ENCODE assay signal across 24 cellular contexts in genomic region chr9:98917691-98918487, GRCh38. TPM values are rescaled to one million over a fixed set of nuclear protein-coding genes. Genes with fewer than 3 reads are reported as not detected.
DNase-seq lines count a peak whose midpoint lies in the region; ATAC-seq and TF ChIP-seq lines count a peak whose summit lies in the region.
"Had no signal": no experiment of that assay in that cellular context is flagged by ENCODE, and none has a peak within 500 bp of the region (broad histone marks: within the 10 kb centered on the region; RNA-seq: fewer than 3 reads in every experiment).

No MANE protein-coding gene starts in this region.

- H3K4ac ChIP-seq in neuronal stem cell (ENCODE audit: low read length), result no peak overlapping the region

- no peak overlapping the region for H3K14ac ChIP-seq in neuronal stem cell (ENCODE audit: low read length)

- no peaks in the 10 kb centered on the region for H3K9me3 Mint-ChIP-seq in neural crest cell
- H3K9me3 Mint-ChIP-seq: activated CD8-positive, alpha-beta T cell treated with anti-CD3 and anti-CD28 coated beads for 36 hours; HFFc6; memory B cell; natural killer cell had no signal

- DNase-seq in AG08396 (ENCODE audit: low spot score), result peak; percentile 28
- DNase-seq in ecto neural progenitor cell (ENCODE audit: low spot score), result peak; percentile 44
- DNase-seq in left ventricle myocardium superior, result no peak
- no peak for DNase-seq in neural crest cell (ENCODE audit: low read depth, low spot score)
- DNase-seq in neuronal stem cell (ENCODE audit: low spot score), result no peak
- DNase-seq in hypothalamus (lab: John Stamatoyannopoulos, UW), result no peak
- no peak for DNase-seq in activated gamma-delta T cell treated with Interleukin-2 at 50 U/mL for 16 hours
- DNase-seq: activated CD8-positive, alpha-beta T cell treated with anti-CD3 and anti-CD28 coated beads for 36 hours; activated gamma-delta T cell; BE2C; DMS79; foreskin keratinocyte; HFFc6; Kasumi-1; natural killer cell; NCI-H1694 treated with DMSO at 0.1 percent for 48 hours; NCI-H526 treated with DMSO at 0.1 percent for 48 hours; posterior cingulate gyrus; stimulated activated CD4-positive, alpha-beta T cell treated with anti-CD3 and anti-CD28 coated beads, Interleukin-2, amount 100 ng/mL, for 48 hours; stimulated activated naive CD4-positive, alpha-beta T cell treated with Interleukin-2 at 50 U/mL for 16 hours had no signal

- H3K36me3 ChIP-seq in neuronal stem cell (replicated peaks in 1 of 2; ENCODE audit: control insufficient read depth in 2 of 2, insufficient read depth in 2 of 2, low read length in 2 of 2), result no peaks in the 10 kb centered on the region
- H3K36me3 ChIP-seq: BE2C, tibial nerve had no signal

- no peak overlapping the region for H3K4me2 ChIP-seq in neuronal stem cell (ENCODE audit: insufficient read depth, low read length, poor library complexity, severe bottlenecking)

- peaks cover 0 to 10% of the 10 kb centered on the region in 2 donors for H3K4me1 ChIP-seq in neuronal stem cell (ENCODE audit: control insufficient read depth in 2 of 2, insufficient read depth in 1 of 2, low read depth in 1 of 2, low read length in 2 of 2)
- H3K4me1 ChIP-seq: BE2C, foreskin keratinocyte had no signal

- no peak overlapping the region for H2BK120ac ChIP-seq in neuronal stem cell (ENCODE audit: low read depth, low read length)

- ATAC-seq in left ventricle myocardium superior, result peak; percentile 66
- ATAC-seq in HG02610 (IDR thresholded peaks at IDR 0.05; ENCODE audit: unreplicated experiment), result no peak
- ATAC-seq: activated CD8-positive, alpha-beta T cell treated with anti-CD3 and anti-CD28 coated beads for 36 hours; foreskin keratinocyte; GM12878; natural killer cell had no signal

- no CpG with 5 or more reads among the region's 7 CpGs for WGBS in neuronal stem cell (ENCODE audit: extremely low coverage in 2 of 2, insufficient read length in 2 of 2, insufficient replicate concordance in 1 of 2), 2 donors

- H3K27me3 ChIP-seq in neuronal stem cell (ENCODE audit: control insufficient read depth in 3 of 3, insufficient read depth in 3 of 3, low read depth in 1 of 3, low read length in 3 of 3), result peaks cover 0 to 8% (median 0%) of the 10 kb centered on the region in 3 experiments
- H3K27me3 ChIP-seq: BE2C, tibial nerve had no signal

- no peak overlapping the region for H3K18ac ChIP-seq in neuronal stem cell (ENCODE audit: low read length)

- no peaks in the 10 kb centered on the region for H3K36me3 Mint-ChIP-seq in neural crest cell (ENCODE audit: low read depth)
- H3K36me3 Mint-ChIP-seq: memory B cell, natural killer cell had no signal

- TF ChIP-seq CTCF in neural crest cell (conservative IDR thresholded peaks at IDR 0.05), result no peak

- H2AFZ ChIP-seq in neuronal stem cell (ENCODE audit: low read length), result no peak overlapping the region

- peak overlapping the region; percentile 76 for H3K27ac Mint-ChIP-seq in neural crest cell (ENCODE audit: unreplicated experiment)
- H3K27ac Mint-ChIP-seq: activated CD8-positive, alpha-beta T cell treated with anti-CD3 and anti-CD28 coated beads for 36 hours; HFFc6; memory B cell; natural killer cell had no signal

- H2BK5ac ChIP-seq in neuronal stem cell (ENCODE audit: low read length), result no peak overlapping the region

- H3K4me3 ChIP-seq in neuronal stem cell (ENCODE audit: low read length in 2 of 2), result no peak overlapping the region
- H3K4me3 ChIP-seq: GM12878, tibial nerve had no signal

- H3K79me1 ChIP-seq in neuronal stem cell (ENCODE audit: low read depth, low read length), result no peaks in the 10 kb centered on the region

- no peak overlapping the region for H2BK15ac ChIP-seq in neuronal stem cell (ENCODE audit: low read length)

- intact Hi-C loops in left ventricle myocardium superior (cut with micrococcal nuclease), result loop anchor here (10.0 kb wide), 1 partner anchor 53 kb away; no protein-coding TSS in a partner anchor

- no peak overlapping the region for H4K8ac ChIP-seq in neuronal stem cell (ENCODE audit: low read depth, low read length)

- no peak overlapping the region for H3K4me3 Mint-ChIP-seq in neural crest cell
- H3K4me3 Mint-ChIP-seq: activated CD8-positive, alpha-beta T cell treated with anti-CD3 and anti-CD28 coated beads for 36 hours; HFFc6; memory B cell; natural killer cell had no signal

- no peak overlapping the region for H3K27ac ChIP-seq in neuronal stem cell (replicated peaks; ENCODE audit: low read length)
- H3K27ac ChIP-seq: foreskin keratinocyte had no signal

- H4K91ac ChIP-seq in neuronal stem cell (ENCODE audit: low read depth, low read length, poor library complexity), result no peak overlapping the region

- no peak overlapping the region for H3K23ac ChIP-seq in neuronal stem cell (ENCODE audit: low read depth, low read length, poor library complexity)

- peaks cover 2% of the 10 kb centered on the region for H3K4me1 Mint-ChIP-seq in neural crest cell
- H3K4me1 Mint-ChIP-seq: memory B cell, natural killer cell had no signal

- H3K9me3 ChIP-seq in neuronal stem cell (replicated peaks in 1 of 2; ENCODE audit: control insufficient read depth in 2 of 2, insufficient read depth in 1 of 2, low read depth in 1 of 2, low read length in 2 of 2), result no peaks in the 10 kb centered on the region
- H3K9me3 ChIP-seq: BE2C, tibial nerve had no signal

- H3K27me3 Mint-ChIP-seq in neural crest cell (ENCODE audit: low read depth), result no peaks in the 10 kb centered on the region
- H3K27me3 Mint-ChIP-seq: activated CD8-positive, alpha-beta T cell treated with anti-CD3 and anti-CD28 coated beads for 36 hours had no signal

- no peak overlapping the region for H3K9ac ChIP-seq in neuronal stem cell (ENCODE audit: low read depth, low read length, poor library complexity)

- H2BK12ac ChIP-seq in neuronal stem cell (ENCODE audit: low read length), result no peak overlapping the region

- H2AK5ac ChIP-seq in neuronal stem cell (ENCODE audit: low read depth, low read length), result no peak overlapping the region

RNA-seq across cellular contexts. Expression of gene COL15A1, which starts 25.8 kb away (rescaled TPM):
- total RNA-seq in left ventricle myocardium superior (47.2 TPM), neural crest cell (0.18 and 0.33 TPM in 2 replicates)
- 0.59 TPM for polyA plus RNA-seq in neuronal stem cell (2013, experiment 1 of 2)
- polyA plus RNA-seq in neuronal stem cell (2013, experiment 2 of 2), result 0.62 TPM
- total RNA-seq: foreskin keratinocyte had no signal

Comparison
In these comparisons a context has a peak if more than half of its experiments do, and no peak if none do; other contexts are left out.
1. DNase-seq: peak in AG08396 (single experiment) and ecto neural progenitor cell (single experiment); none in left ventricle myocardium superior (single experiment), neural crest cell (single experiment), neuronal stem cell (single experiment), hypothalamus (0 of 51) and activated gamma-delta T cell treated with Interleukin-2 at 50 U/mL for 16 hours (single experiment).
2. RNA of gene COL15A1, which starts 25.8 kb away (total RNA-seq): 47.2 TPM in left ventricle myocardium superior (single experiment); 0.18 to 0.33 TPM in neural crest cell; every median in the first group is over 10 times any median in the second.